24 cellular contexts compared by ENCODE assay signal in genomic region chr2:118683460-118683859, GRCh38.
DNase-seq lines count a peak whose midpoint lies in the region; ATAC-seq, FAIRE-seq and TF ChIP-seq lines count a peak whose summit lies in the region.
"Had no signal": no experiment of that assay in that cellular context is flagged by ENCODE, and none has a peak within 500 bp of the region (broad histone marks: within the 10 kb centered on the region; RNA-seq: fewer than 3 reads in every experiment).

No MANE protein-coding gene starts in this region.

- H3K27ac ChIP-seq in HepG2 (ENCODE audit: extremely low read length, insufficient read depth, low read length) (no peak overlapping the region), right lobe of liver (no peak overlapping the region), lung (ENCODE audit: low read depth in 1 of 2, low read length in 1 of 2) (no peak overlapping the region)
- H3K27ac ChIP-seq: 22Rv1; A549; BLaER1 treated with 17β-estradiol and CSF1 and Interleukin-3, amounts not matched to agents 10 nM and 100 nM; C4-2B had no signal

- 62% methylated on average over 5 of the region's 5 CpGs for WGBS in HepG2 (ENCODE audit: low lambda C conversion rate)
- 77% methylated on average over 4 of the region's 5 CpGs for WGBS in right lobe of liver (ENCODE audit: insufficient coverage, low coverage, low lambda C conversion rate, missing lambda C conversion rate)
- 86 to 91% methylated on average over 5 of the region's 5 CpGs for WGBS in lung, 2 donors

- H3K36me3 ChIP-seq in HepG2 (replicated peaks in 1 of 2; ENCODE audit: control insufficient read depth in 1 of 2, insufficient read depth in 2 of 2, low read length in 2 of 2): no peaks in the 10 kb centered on the region
- H3K36me3 ChIP-seq in right lobe of liver: no peaks in the 10 kb centered on the region
- H3K36me3 ChIP-seq in lung (ENCODE audit: control insufficient read depth in 2 of 2, insufficient read depth in 2 of 2, low read length in 2 of 2): no peaks in the 10 kb centered on the region
- H3K36me3 ChIP-seq: BLaER1 treated with 17β-estradiol and CSF1 and Interleukin-3, amounts not matched to agents 10 nM and 100 nM had no signal

- no peaks in the 10 kb centered on the region for H3K27me3 ChIP-seq in HepG2 (ENCODE audit: control insufficient read depth in 1 of 2, insufficient read depth in 2 of 2, low read length in 2 of 2)
- H3K27me3 ChIP-seq in right lobe of liver: no peaks in the 10 kb centered on the region
- H3K27me3 ChIP-seq in lung (ENCODE audit: control insufficient read depth, insufficient read depth): no peaks in the 10 kb centered on the region
- H3K27me3 ChIP-seq: BLaER1 treated with 17β-estradiol and CSF1 and Interleukin-3, amounts not matched to agents 10 nM and 100 nM had no signal

- H3K4me3 ChIP-seq in HepG2 (replicated peaks in 1 of 3; ENCODE audit: insufficient read depth in 1 of 3, low read depth in 2 of 3, low read length in 3 of 3) (no peak overlapping the region), right lobe of liver (no peak overlapping the region), lung (no peak overlapping the region)
- H3K4me3 ChIP-seq: A549; BLaER1 treated with 17β-estradiol and CSF1 and Interleukin-3, amounts not matched to agents 10 nM and 100 nM had no signal

- H3K4me2 ChIP-seq in HepG2 (ENCODE audit: low read depth, low read length): no peak overlapping the region
- H3K4me2 ChIP-seq: A549; BLaER1 treated with 17β-estradiol and CSF1 and Interleukin-3, amounts not matched to agents 10 nM and 100 nM had no signal

- H4K20me1 ChIP-seq in HepG2 (ENCODE audit: insufficient read depth, low read length): no peaks in the 10 kb centered on the region
- H4K20me1 ChIP-seq: BLaER1 treated with 17β-estradiol and CSF1 and Interleukin-3, amounts not matched to agents 10 nM and 100 nM had no signal

- no peak for TF ChIP-seq RAD21 in HepG2 (CRISPR knock-in tag; IDR thresholded peaks at IDR 0.05)

- DNase-seq in HepG2 (ENCODE audit: low spot score) (no peak), right lobe of liver (no peak), lung (ENCODE audit: low spot score) (no peak), DMS79 (lab: John Stamatoyannopoulos, UW) (no peak), sciatic nerve (ENCODE audit: low spot score) (no peak)
- DNase-seq: AML-193; Caco-2; Calu3; CD4-positive, alpha-beta T cell; CD8-positive, alpha-beta T cell; DMS 273 treated with DMSO at 0.1 percent for 48 hours; DMS153; DMS53; DMS79 treated with DMSO at 0.1 percent for 48 hours; GF-D8 had no signal

- BruUV-seq in HepG2 (replicated peaks; lab: Mats Ljungman, UMichigan): no TSS peak

- intact Hi-C loops in HepG2 (cut with micrococcal nuclease; ENCODE audit: unreplicated experiment) (no loop called here), right lobe of liver (cut with DNase I) (no loop called here), sciatic nerve (cut with DNase I) (no loop called here)

- no peak overlapping the region for H3K9ac ChIP-seq in HepG2 (ENCODE audit: insufficient read depth, low read depth, low read length)
- H3K9ac ChIP-seq: BLaER1 treated with 17β-estradiol and CSF1 and Interleukin-3, amounts not matched to agents 10 nM and 100 nM had no signal

- TF ChIP-seq EP300 in HepG2 (IDR thresholded peaks at IDR 0.05; ENCODE audit: low read depth in 2 of 2, low read length in 2 of 2) (no peak), HepG2 (CRISPR knock-in tag; IDR thresholded peaks at IDR 0.05; ENCODE audit: borderline replicate concordance) (no peak)

- in situ Hi-C loops in HepG2 (cut with HindIII; ENCODE audit: extremely low pct_ligation_motif_present, low pct_unique_long_range_greater_than_20kb): no loop called here

- no peak for TF ChIP-seq CTCF in HepG2 (CRISPR knock-in tag; IDR thresholded peaks at IDR 0.05)
- TF ChIP-seq CTCF in right lobe of liver (IDR thresholded peaks at IDR 0.05): no peak
- no peak for TF ChIP-seq CTCF in lung (IDR thresholded peaks at IDR 0.05; ENCODE audit: control extremely low read depth, extremely low read depth)

- no peaks in the 10 kb centered on the region for H3K9me3 ChIP-seq in HepG2 (ENCODE audit: low read length)
- H3K9me3 ChIP-seq in right lobe of liver: no peaks in the 10 kb centered on the region
- H3K9me3 ChIP-seq in lung (ENCODE audit: control insufficient read depth in 2 of 2, insufficient read depth in 1 of 2, low read length in 1 of 2): peaks cover 0 to 5% of the 10 kb centered on the region in 2 donors
- H3K9me3 ChIP-seq: A549; BLaER1 treated with 17β-estradiol and CSF1 and Interleukin-3, amounts not matched to agents 10 nM and 100 nM; Caco-2 had no signal

- no peak overlapping the region for H2AFZ ChIP-seq in HepG2 (ENCODE audit: low read length)

- H3K79me2 ChIP-seq in HepG2 (ENCODE audit: insufficient read depth, low read length): no peaks in the 10 kb centered on the region

- POLR2A ChIA-PET in HepG2 (lab: Yijun Ruan, JAX): no interaction called here

- CTCF ChIA-PET in HepG2 (lab: Yijun Ruan, JAX; ENCODE audit: low intra/inter-chr PET ratio, low total read pairs): no interaction called here

- no peak for ATAC-seq in HepG2
- ATAC-seq in right lobe of liver: no peak
- ATAC-seq in esophagus mucosa: peak; percentile 60
- ATAC-seq in lung (ENCODE audit: insufficient read depth, low FRiP score): peak; percentile 32
- ATAC-seq in sciatic nerve: no peak
- ATAC-seq: A549; CD8-positive, alpha-beta T cell had no signal

- FAIRE-seq in HepG2 (lab: Jason Lieb, UNC): no peak
- FAIRE-seq: A549, D721Med, G401.6, GM12891, GM19239 had no signal

- TF ChIP-seq POLR2A in HepG2 (IDR thresholded peaks at IDR 0.05; ENCODE audit: insufficient read depth in 1 of 2, low read depth in 2 of 2, low read length in 2 of 2) (no peak), right lobe of liver (IDR thresholded peaks at IDR 0.05) (no peak)

- H3K4me1 ChIP-seq in HepG2 (ENCODE audit: insufficient read depth, low read length) (no peaks in the 10 kb centered on the region), right lobe of liver (no peaks in the 10 kb centered on the region), lung (ENCODE audit: control insufficient read depth in 2 of 2, insufficient read depth in 2 of 2, low read length in 2 of 2) (no peaks in the 10 kb centered on the region)
- H3K4me1 ChIP-seq: A549, Caco-2 had no signal

TF ChIP-seq in HepG2, 621 proteins besides CTCF, POLR2A, EP300 and RAD21:
- no peak for TF ChIP-seq SAP130 (CRISPR knock-in tag; IDR thresholded peaks at IDR 0.05; ENCODE audit: low read depth)
- TF ChIP-seq GZF1 (CRISPR knock-in tag; IDR thresholded peaks at IDR 0.05): no peak
- no peak for TF ChIP-seq ZNF124 (CRISPR knock-in tag; IDR thresholded peaks at IDR 0.05)
- peak; percentile 24; the same call in 1 of the 2 replicates for TF ChIP-seq ZNF629 (CRISPR knock-in tag; conservative IDR thresholded peaks at IDR 0.05)

Comparison
In these comparisons a context has a peak if more than half of its experiments do, and no peak if none do; other contexts are left out.
1. ATAC-seq: peak in esophagus mucosa (single experiment) and lung (single experiment); none in HepG2 (single experiment), right lobe of liver (0 of 4) and sciatic nerve (single experiment).